16 cellular contexts compared by ENCODE assay signal in the genomic region with DNA sequence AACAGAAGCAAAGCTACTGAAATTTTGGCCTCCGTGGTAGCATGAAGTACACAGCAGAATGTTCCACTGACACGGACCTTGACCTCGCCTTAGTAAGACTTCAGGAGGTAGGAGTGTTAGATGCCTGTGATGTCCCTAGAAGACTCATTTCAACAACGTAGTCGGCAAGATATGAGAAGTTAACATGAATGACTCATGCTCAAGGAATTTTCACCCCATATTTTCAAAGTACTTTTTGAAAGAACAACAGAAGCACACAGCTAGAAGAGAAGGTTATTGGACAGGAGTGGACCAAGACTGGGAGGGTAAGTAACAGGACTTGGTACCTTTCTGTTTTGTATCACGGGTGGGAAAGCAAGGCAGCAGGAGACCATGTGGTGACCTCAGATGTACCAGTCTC.
A peak's percentile ranks its signal among the peaks of the same experiment; 100 is the strongest.
DNase-seq lines count a peak whose midpoint lies in the region; ATAC-seq, FAIRE-seq and TF ChIP-seq lines count a peak whose summit lies in the region.
"Had no signal": no experiment of that assay in that cellular context is flagged by ENCODE, and none has a peak within 500 bp of the region (broad histone marks: within the 10 kb centered on the region; RNA-seq: fewer than 3 reads in every experiment).

No MANE protein-coding gene starts in this region.

- TF ChIP-seq CTCF in HEK293 (tag by site-specific recombination; IDR thresholded peaks at IDR 0.05): no peak
- no peak for TF ChIP-seq CTCF in RWPE2 (IDR thresholded peaks at IDR 0.05; ENCODE audit: poor library complexity, severe bottlenecking)
- TF ChIP-seq CTCF in fibroblast of lung (conservative IDR thresholded peaks at IDR 0.05 in 1 of 2, IDR thresholded peaks at IDR 0.05 in 1 of 2; ENCODE audit: low read depth in 1 of 2, low read length in 2 of 2): no peak

- no peak overlapping the region for H3K27ac Mint-ChIP-seq in activated CD8-positive, alpha-beta T cell treated with anti-CD3 and anti-CD28 coated beads, Interleukin-2, amount 10 ng/mL, durations not matched to agents 7 days and 5 days
- H3K27ac Mint-ChIP-seq: activated B cell treated with CpG ODN at 0.5 μM for 24 hours; activated naive CD8-positive, alpha-beta T cell treated with anti-CD3 and anti-CD28 coated beads, Interleukin-2, amount 50 U/mL, for 24 hours; nephron had no signal

- no peak overlapping the region for H3K4me3 Mint-ChIP-seq in activated CD8-positive, alpha-beta T cell treated with anti-CD3 and anti-CD28 coated beads, Interleukin-2, amount 10 ng/mL, durations not matched to agents 7 days and 5 days
- H3K4me3 Mint-ChIP-seq: activated B cell treated with CpG ODN at 0.5 μM for 24 hours; activated naive CD8-positive, alpha-beta T cell treated with anti-CD3 and anti-CD28 coated beads, Interleukin-2, amount 50 U/mL, for 24 hours; nephron had no signal

- no peaks in the 10 kb centered on the region for H3K27me3 Mint-ChIP-seq in activated CD8-positive, alpha-beta T cell treated with anti-CD3 and anti-CD28 coated beads, Interleukin-2, amount 10 ng/mL, durations not matched to agents 7 days and 5 days (ENCODE audit: low read depth)
- H3K27me3 Mint-ChIP-seq: activated B cell treated with CpG ODN at 0.5 μM for 24 hours; activated naive CD8-positive, alpha-beta T cell treated with anti-CD3 and anti-CD28 coated beads, Interleukin-2, amount 50 U/mL, for 24 hours had no signal

- ATAC-seq in RWPE2 (ENCODE audit: low read depth) (peak; percentile 78), GM21447 (IDR thresholded peaks at IDR 0.05; ENCODE audit: unreplicated experiment) (no peak)
- ATAC-seq in activated CD8-positive, alpha-beta T cell treated with anti-CD3 and anti-CD28 coated beads, Interleukin-2, amount 10 ng/mL, durations not matched to agents 7 days and 5 days: no peak
- ATAC-seq: activated naive CD8-positive, alpha-beta T cell treated with anti-CD3 and anti-CD28 coated beads, Interleukin-2, amount 50 U/mL, for 24 hours; left lobe of liver had no signal

- CTCF ChIA-PET in HEK293 (lab: Yijun Ruan, JAX): no interaction called here
- CTCF ChIA-PET in activated CD8-positive, alpha-beta T cell treated with anti-CD3 and anti-CD28 coated beads, Interleukin-2, amount 10 ng/mL, durations not matched to agents 7 days and 5 days (lab: Charles Lee): interaction anchor here (1.1 kb wide), 1 partner anchor 24 kb away, joined by 3 read pairs; no protein-coding TSS in a partner anchor

- H3K9me3 Mint-ChIP-seq in activated CD8-positive, alpha-beta T cell treated with anti-CD3 and anti-CD28 coated beads, Interleukin-2, amount 10 ng/mL, durations not matched to agents 7 days and 5 days (ENCODE audit: insufficient read depth): no peaks in the 10 kb centered on the region
- H3K9me3 Mint-ChIP-seq: activated B cell treated with CpG ODN at 0.5 μM for 24 hours; activated naive CD8-positive, alpha-beta T cell treated with anti-CD3 and anti-CD28 coated beads, Interleukin-2, amount 50 U/mL, for 24 hours; nephron had no signal

- H3K27me3 ChIP-seq in RWPE2 (ENCODE audit: insufficient read depth, poor library complexity, severe bottlenecking) (no peaks in the 10 kb centered on the region), fibroblast of lung (ENCODE audit: control insufficient read depth, insufficient read depth, low read length) (no peaks in the 10 kb centered on the region), small intestine (ENCODE audit: control insufficient read depth in 2 of 2, insufficient read depth in 2 of 2, low read length in 2 of 2) (no peaks in the 10 kb centered on the region)
- H3K27me3 ChIP-seq: dorsolateral prefrontal cortex had no signal

- H3K36me3 ChIP-seq in HEK293 (ENCODE audit: control insufficient read depth in 2 of 2, insufficient read depth in 1 of 2, low read length in 2 of 2) (peaks cover 0 to 6% of the 10 kb centered on the region in 2 experiments; a peak in 1 of 3 replicates), RWPE2 (ENCODE audit: low read depth) (no peaks in the 10 kb centered on the region), fibroblast of lung (ENCODE audit: control insufficient read depth, insufficient read depth, low read length) (no peaks in the 10 kb centered on the region), small intestine (ENCODE audit: control insufficient read depth in 2 of 2, insufficient read depth in 2 of 2, low read length in 2 of 2) (no peaks in the 10 kb centered on the region)

- no peak for DNase-seq in RWPE2 (ENCODE audit: low spot score)
- peak; percentile 51 to 77 for DNase-seq in fibroblast of lung (ENCODE audit: low read depth in 2 of 2)
- peak; percentile 55 for DNase-seq in small intestine
- no peak for DNase-seq in activated CD8-positive, alpha-beta T cell treated with anti-CD3 and anti-CD28 coated beads, Interleukin-2, amount 10 ng/mL, durations not matched to agents 7 days and 5 days
- no peak for DNase-seq in NAMALWA (ENCODE audit: low spot score)
- DNase-seq: activated B cell treated with CpG ODN at 0.5 μM for 24 hours; activated naive CD8-positive, alpha-beta T cell treated with anti-CD3 and anti-CD28 coated beads, Interleukin-2, amount 50 U/mL, for 24 hours; COR-L47; dorsolateral prefrontal cortex; NCI-H1417 treated with DMSO at 0.1 percent for 48 hours; NCI-H526 had no signal

- H3K9ac ChIP-seq in fibroblast of lung (ENCODE audit: insufficient read depth, low read length): no peak overlapping the region

- H3K4me3 ChIP-seq in HEK293 (ENCODE audit: low read depth, low read length) (no peak overlapping the region), RWPE2 (ENCODE audit: severe bottlenecking) (no peak overlapping the region), fibroblast of lung (replicated peaks in 1 of 4; ENCODE audit: control extremely low read depth in 1 of 4, insufficient read depth in 1 of 4, low read depth in 3 of 4, low read length in 4 of 4) (no peak overlapping the region), small intestine (ENCODE audit: low read depth in 1 of 2, low read length in 2 of 2) (no peak overlapping the region)
- H3K4me3 ChIP-seq: dorsolateral prefrontal cortex, skin epidermis had no signal

- POLR2A ChIA-PET in HEK293 (lab: Yijun Ruan, JAX): no interaction called here
- POLR2A ChIA-PET in activated CD8-positive, alpha-beta T cell treated with anti-CD3 and anti-CD28 coated beads, Interleukin-2, amount 10 ng/mL, durations not matched to agents 7 days and 5 days (lab: Charles Lee): no interaction called here

- H4K20me1 ChIP-seq in fibroblast of lung (ENCODE audit: control insufficient read depth, extremely low read depth, insufficient read depth, low read length): no peaks in the 10 kb centered on the region

- H3K4me1 ChIP-seq in HEK293 (ENCODE audit: control insufficient read depth, insufficient read depth, low read length): no peaks in the 10 kb centered on the region
- peaks cover 7% of the 10 kb centered on the region for H3K4me1 ChIP-seq in RWPE2 (ENCODE audit: insufficient read depth, poor library complexity, severe bottlenecking)
- H3K4me1 ChIP-seq in fibroblast of lung (ENCODE audit: control insufficient read depth, extremely low read depth, insufficient read depth, low read length): peaks cover 2% of the 10 kb centered on the region
- H3K4me1 ChIP-seq in small intestine (ENCODE audit: control insufficient read depth in 2 of 2, insufficient read depth in 1 of 2, low read depth in 1 of 2, low read length in 1 of 2): no peaks in the 10 kb centered on the region

- peak overlapping the region; percentile 35 for H2AFZ ChIP-seq in fibroblast of lung (ENCODE audit: low read length)

- no peak for FAIRE-seq in small intestine (lab: Jason Lieb, UNC)

- H3K4me1 Mint-ChIP-seq in activated CD8-positive, alpha-beta T cell treated with anti-CD3 and anti-CD28 coated beads, Interleukin-2, amount 10 ng/mL, durations not matched to agents 7 days and 5 days (ENCODE audit: low read depth): no peaks in the 10 kb centered on the region
- H3K4me1 Mint-ChIP-seq: activated B cell treated with CpG ODN at 0.5 μM for 24 hours; activated naive CD8-positive, alpha-beta T cell treated with anti-CD3 and anti-CD28 coated beads, Interleukin-2, amount 50 U/mL, for 24 hours; nephron had no signal

- no peaks in the 10 kb centered on the region for H3K36me3 Mint-ChIP-seq in activated CD8-positive, alpha-beta T cell treated with anti-CD3 and anti-CD28 coated beads, Interleukin-2, amount 10 ng/mL, durations not matched to agents 7 days and 5 days (ENCODE audit: low read depth)

- H3K4me2 ChIP-seq in fibroblast of lung (ENCODE audit: extremely low read depth, insufficient read depth, low read length): peak overlapping the region; percentile 35

- H3K9me3 ChIP-seq in HEK293 (ENCODE audit: control insufficient read depth, insufficient read depth, low read depth, low read length) (no peaks in the 10 kb centered on the region), RWPE2 (ENCODE audit: severe bottlenecking) (no peaks in the 10 kb centered on the region), fibroblast of lung (ENCODE audit: control insufficient read depth, insufficient read depth, low read depth, low read length) (no peaks in the 10 kb centered on the region), small intestine (ENCODE audit: control insufficient read depth, low read depth) (no peaks in the 10 kb centered on the region)

- 20 to 60% (median 48%) methylated on average over 6 of the region's 6 CpGs for WGBS in small intestine, 3 donors

- H3K27ac ChIP-seq in HEK293 (ENCODE audit: extremely low read depth, low read depth, low read length) (no peak overlapping the region), RWPE2 (ENCODE audit: poor library complexity, severe bottlenecking) (no peak overlapping the region), fibroblast of lung (ENCODE audit: insufficient read depth, low read length) (no peak overlapping the region), small intestine (ENCODE audit: low read depth in 1 of 2, low read length in 1 of 2) (no peak overlapping the region)
- H3K27ac ChIP-seq: dorsolateral prefrontal cortex, skin epidermis had no signal

- H3K79me2 ChIP-seq in fibroblast of lung (ENCODE audit: control insufficient read depth, insufficient read depth, low read length): no peaks in the 10 kb centered on the region

TF ChIP-seq in HEK293, 187 proteins besides CTCF, POLR2A, EP300 and RAD21 (continues in another document):
- TF ChIP-seq ZNF394 (tag by site-specific recombination; IDR thresholded peaks at IDR 0.05; ENCODE audit: borderline replicate concordance) (no peak), ZNF169 (tag by site-specific recombination; IDR thresholded peaks at IDR 0.05) (no peak)

Comparison
In these comparisons a context has a peak if more than half of its experiments do, and no peak if none do; other contexts are left out.
1. DNase-seq: peak in fibroblast of lung (2 of 2) and small intestine (single experiment); none in RWPE2 (single experiment), activated CD8-positive, alpha-beta T cell treated with anti-CD3 and anti-CD28 coated beads, Interleukin-2, amount 10 ng/mL, durations not matched to agents 7 days and 5 days (single experiment) and NAMALWA (single experiment).